In genomic region chr19:19217110-19217509, GRCh38 we compare ENCODE assay signal across 14 cellular contexts. TPM values are rescaled to one million over a fixed set of nuclear protein-coding genes. Genes with fewer than 3 reads are reported as not detected.
DNase-seq lines count a peak whose midpoint lies in the region; ATAC-seq and TF ChIP-seq lines count a peak whose summit lies in the region.
"Had no signal": no experiment of that assay in that cellular context is flagged by ENCODE, and none has a peak within 500 bp of the region (broad histone marks: within the 10 kb centered on the region; RNA-seq: fewer than 3 reads in every experiment).

No MANE protein-coding gene starts in this region.

- no peak for TF ChIP-seq EP300 in Ishikawa (IDR thresholded peaks at IDR 0.05; ENCODE audit: borderline replicate concordance)

- no peak overlapping the region for H3K27ac ChIP-seq in foreskin keratinocyte
- H3K27ac ChIP-seq: heart right ventricle, KMS-11, SK-N-MC had no signal

- TF ChIP-seq CTCF in foreskin keratinocyte (conservative IDR thresholded peaks at IDR 0.05) = peak; percentile 34

- ATAC-seq in foreskin keratinocyte = no peak
- ATAC-seq in stimulated activated naive CD8-positive, alpha-beta T cell treated with anti-CD3 and anti-CD28 coated beads, Interleukin-15, Interleukin-2, amounts not matched to agents 100 U/mL and 50 U/mL, for 24 hours = no peak
- ATAC-seq: heart right ventricle had no signal

- peaks cover 30% of the 10 kb centered on the region for H3K27me3 ChIP-seq in foreskin keratinocyte

- peak; percentile 74 for DNase-seq in DMS114 treated with DMSO at 0.1 percent for 48 hours (lab: John Stamatoyannopoulos, UW; ENCODE audit: unreplicated experiment)
- peak; percentile 79 for DNase-seq in SK-MEL-5 (ENCODE audit: low read depth, low spot score)
- DNase-seq in foreskin keratinocyte = peak in 1 of 2 donors; percentile 9
- no peak for DNase-seq in amygdala (lab: John Stamatoyannopoulos, UW)
- no peak for DNase-seq in AG20443 (ENCODE audit: low spot score)
- no peak for DNase-seq in stimulated activated naive CD8-positive, alpha-beta T cell treated with anti-CD3 and anti-CD28 coated beads, Interleukin-15, Interleukin-2, amounts not matched to agents 100 U/mL and 50 U/mL, for 24 hours
- DNase-seq in NCI-H524 (lab: John Stamatoyannopoulos, UW) = no peak
- DNase-seq: activated CD8-positive, alpha-beta memory T cell treated with anti-CD3 and anti-CD28 coated beads, Interleukin-2, amount 50 U/mL, for 4 hours; DMS153; heart right ventricle had no signal

- in situ Hi-C loops in SK-MEL-5 (cut with HindIII; ENCODE audit: low pct_unique_long_range_greater_than_20kb, low sequenced_read_pairs) = no loop called here

- no peaks in the 10 kb centered on the region for H3K4me1 ChIP-seq in foreskin keratinocyte
- H3K4me1 ChIP-seq: heart right ventricle had no signal

- peak; percentile 34 for TF ChIP-seq RAD21 in Ishikawa (IDR thresholded peaks at IDR 0.05; ENCODE audit: low read depth)

TF ChIP-seq in Ishikawa, 13 proteins besides CTCF, POLR2A, EP300 and RAD21:
- no peak for TF ChIP-seq MAX (IDR thresholded peaks at IDR 0.05)
- TF ChIP-seq YY1 (IDR thresholded peaks at IDR 0.05; ENCODE audit: low read depth) = no peak
- TF ChIP-seq, protein P1, sequence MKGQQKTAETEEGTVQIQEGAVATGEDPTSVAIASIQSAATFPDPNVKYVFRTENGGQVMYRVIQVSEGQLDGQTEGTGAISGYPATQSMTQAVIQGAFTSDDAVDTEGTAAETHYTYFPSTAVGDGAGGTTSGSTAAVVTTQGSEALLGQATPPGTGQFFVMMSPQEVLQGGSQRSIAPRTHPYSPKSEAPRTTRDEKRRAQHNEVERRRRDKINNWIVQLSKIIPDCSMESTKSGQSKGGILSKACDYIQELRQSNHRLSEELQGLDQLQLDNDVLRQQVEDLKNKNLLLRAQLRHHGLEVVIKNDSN (IDR thresholded peaks at IDR 0.05) = no peak
- no peak for TF ChIP-seq CEBPB (IDR thresholded peaks at IDR 0.05)
- no peak for TF ChIP-seq EGR1 (IDR thresholded peaks at IDR 0.05)
- no peak for TF ChIP-seq ZBTB7A (IDR thresholded peaks at IDR 0.05; ENCODE audit: low read depth)
- TF ChIP-seq TEAD4 (IDR thresholded peaks at IDR 0.05) = no peak
- no peak for TF ChIP-seq TCF12 (IDR thresholded peaks at IDR 0.05; ENCODE audit: low read depth)
- no peak for TF ChIP-seq REST (IDR thresholded peaks at IDR 0.05; ENCODE audit: low read depth)
- no peak for TF ChIP-seq CREB1 (IDR thresholded peaks at IDR 0.05; ENCODE audit: low read depth)

RNA-seq across cellular contexts. Expression of gene NCAN, which starts 5.4 kb away (rescaled TPM):
- not detected in 2 replicates for total RNA-seq in SK-MEL-5 (2014; rRNA removed; shearing (Covaris generic))
- 0.04 and 0.25 TPM in 2 replicates for polyA plus RNA-seq in SK-MEL-5 (2015; cell fraction: cytosol; rRNA removed)
- polyA plus RNA-seq in SK-MEL-5 (2015; cell fraction: nucleus; rRNA removed) = not detected in 2 replicates
- not detected in 2 replicates for total RNA-seq in foreskin keratinocyte
- not detected in 2 replicates for polyA plus RNA-seq in foreskin keratinocyte
- total RNA-seq: cardiac septum, heart right ventricle had no signal
- polyA plus RNA-seq: heart right ventricle had no signal

RNA-seq across cellular contexts. Expression of gene NR2C2AP, which starts 13.9 kb away (rescaled TPM):
- 20.4 and 23.7 TPM in 2 replicates for total RNA-seq in SK-MEL-5 (2014; rRNA removed; shearing (Covaris generic))
- 24.1 and 26.4 TPM in 2 replicates for polyA plus RNA-seq in SK-MEL-5 (2015; cell fraction: cytosol; rRNA removed)
- 45.1 and 64.2 TPM in 2 replicates for polyA plus RNA-seq in SK-MEL-5 (2015; cell fraction: nucleus; rRNA removed)
- total RNA-seq in foreskin keratinocyte = 27.1 and 30.2 TPM in 2 replicates
- polyA plus RNA-seq in foreskin keratinocyte = 40.5 and 45.7 TPM in 2 replicates

RNA-seq across cellular contexts. Expression of gene RFXANK, which starts 25.1 kb away (rescaled TPM):
- total RNA-seq in SK-MEL-5 (2014; rRNA removed; shearing (Covaris generic)) = 47.3 and 62.0 TPM in 2 replicates
- 34.7 and 46.8 TPM in 2 replicates for polyA plus RNA-seq in SK-MEL-5 (2015; cell fraction: cytosol; rRNA removed)
- polyA plus RNA-seq in SK-MEL-5 (2015; cell fraction: nucleus; rRNA removed) = 71.0 and 106 TPM in 2 replicates
- 118 and 132 TPM in 2 replicates for total RNA-seq in foreskin keratinocyte
- 154 TPM in 2 replicates for polyA plus RNA-seq in foreskin keratinocyte

RNA-seq across cellular contexts. Expression of gene BORCS8, which starts 25.2 kb away (rescaled TPM):
- total RNA-seq in SK-MEL-5 (2014; rRNA removed; shearing (Covaris generic)) = 13.3 and 16.4 TPM in 2 replicates
- 31.6 and 46.9 TPM in 2 replicates for polyA plus RNA-seq in SK-MEL-5 (2015; cell fraction: cytosol; rRNA removed)
- polyA plus RNA-seq in SK-MEL-5 (2015; cell fraction: nucleus; rRNA removed) = 41.2 and 44.8 TPM in 2 replicates
- total RNA-seq in foreskin keratinocyte = 21.7 and 21.8 TPM in 2 replicates
- polyA plus RNA-seq in foreskin keratinocyte = 29.3 and 33.1 TPM in 2 replicates

RNA-seq across cellular contexts. Expression of gene MEF2B, which starts 47.0 kb away (rescaled TPM):
- not detected in 2 replicates for total RNA-seq in SK-MEL-5 (2014; rRNA removed; shearing (Covaris generic))
- polyA plus RNA-seq in SK-MEL-5 (2015; cell fraction: cytosol; rRNA removed) = 0.13 and 0.27 TPM in 2 replicates
- 0.22 and 1.7 TPM in 2 replicates for polyA plus RNA-seq in SK-MEL-5 (2015; cell fraction: nucleus; rRNA removed)
- total RNA-seq in foreskin keratinocyte = 0.18 TPM in 1 of 2 replicates, not detected in the other
- 0.51 and 0.66 TPM in 2 replicates for polyA plus RNA-seq in foreskin keratinocyte

Comparison
In these comparisons a context has a peak if more than half of its experiments do, and no peak if none do; other contexts are left out.
1. DNase-seq: peak in DMS114 treated with DMSO at 0.1 percent for 48 hours (single experiment) and SK-MEL-5 (single experiment); none in amygdala (0 of 56), AG20443 (single experiment), stimulated activated naive CD8-positive, alpha-beta T cell treated with anti-CD3 and anti-CD28 coated beads, Interleukin-15, Interleukin-2, amounts not matched to agents 100 U/mL and 50 U/mL, for 24 hours (single experiment) and NCI-H524 (0 of 2).